In genomic region chr20:62142252-62143117, GRCh38 we compare ENCODE assay signal across 8 cellular contexts. TPM values are rescaled to one million over a fixed set of nuclear protein-coding genes. Genes with fewer than 3 reads are reported as not detected.
DNase-seq lines count a peak whose midpoint lies in the region; ATAC-seq, FAIRE-seq and TF ChIP-seq lines count a peak whose summit lies in the region.

No MANE protein-coding gene starts in this region.

- ATAC-seq in lung (ENCODE audit: insufficient read depth, low FRiP score): peak; percentile 4

- peak overlapping the region; percentile 94 for H3K27ac ChIP-seq in caudate nucleus (ENCODE audit: low read depth, low read length)
- peak overlapping the region; percentile 97 to 98 for H3K27ac ChIP-seq in lung (ENCODE audit: low read depth in 1 of 2, low read length in 1 of 2)
- peak overlapping the region; percentile 99 for H3K27ac ChIP-seq in thymus (ENCODE audit: low read depth)

- WGBS in lung, 2 donors: 1% methylated on average over 80 to 81 of the region's 81 CpGs
- 2% methylated on average over 81 of the region's 81 CpGs for WGBS in thymus

- H3K36me3 ChIP-seq in H7 (replicated peaks; ENCODE audit: control insufficient read depth, insufficient read depth, low read length): peaks cover 33% of the 10 kb centered on the region
- H3K36me3 ChIP-seq in lung (ENCODE audit: control insufficient read depth in 2 of 2, insufficient read depth in 2 of 2, low read length in 2 of 2): peaks cover 25 to 31% of the 10 kb centered on the region in 2 donors
- H3K36me3 ChIP-seq in thymus (ENCODE audit: control insufficient read depth, insufficient read depth): peaks cover 30% of the 10 kb centered on the region

- peak; percentile 79 for DNase-seq in H7
- DNase-seq in NAMALWA (ENCODE audit: low spot score): peak; percentile 34
- peak in 5 of 61 donors; percentile 26 to 66 (median 58) for DNase-seq in caudate nucleus (lab: John Stamatoyannopoulos, UW)
- DNase-seq in lung (ENCODE audit: low spot score): no peak
- DNase-seq in NCI-H82 (lab: John Stamatoyannopoulos, UW): no peak
- DNase-seq in GM19239 (ENCODE audit: insufficient read length, low spot score): no peak

- H3K9me3 ChIP-seq in lung (ENCODE audit: control insufficient read depth in 2 of 2, insufficient read depth in 1 of 2, low read length in 1 of 2) (no peaks in the 10 kb centered on the region), thymus (ENCODE audit: control insufficient read depth) (no peaks in the 10 kb centered on the region)

- peaks cover 4 to 27% of the 10 kb centered on the region in 2 donors for H3K4me1 ChIP-seq in lung (ENCODE audit: control insufficient read depth in 2 of 2, insufficient read depth in 2 of 2, low read length in 2 of 2)
- peaks cover 18% of the 10 kb centered on the region for H3K4me1 ChIP-seq in thymus (ENCODE audit: control insufficient read depth, insufficient read depth, low read length)

- TF ChIP-seq CTCF in GM12875 (IDR thresholded peaks at IDR 0.05; ENCODE audit: borderline replicate concordance, insufficient read depth, low read depth, low read length) (no peak), lung (IDR thresholded peaks at IDR 0.05; ENCODE audit: control extremely low read depth, extremely low read depth) (no peak)

- H3K4me3 ChIP-seq in GM12875 (ENCODE audit: low read depth, low read length): peak overlapping the region; percentile 68
- peak overlapping the region; percentile 86 for H3K4me3 ChIP-seq in H7 (ENCODE audit: insufficient read depth, low read depth, low read length)
- H3K4me3 ChIP-seq in lung: peak overlapping the region; percentile 98
- H3K4me3 ChIP-seq in thymus (ENCODE audit: low read length): peak overlapping the region; percentile 92

- no peak for FAIRE-seq in GM19239 (lab: Jason Lieb, UNC)

- no peaks in the 10 kb centered on the region for H3K27me3 ChIP-seq in H7 (ENCODE audit: control insufficient read depth, insufficient read depth, low read length)
- H3K27me3 ChIP-seq in lung (ENCODE audit: control insufficient read depth, insufficient read depth): no peaks in the 10 kb centered on the region
- H3K27me3 ChIP-seq in thymus (ENCODE audit: control insufficient read depth, insufficient read depth): no peaks in the 10 kb centered on the region

RNA-seq across cellular contexts. Expression of gene PSMA7, which starts 0.7 kb away (rescaled TPM):
- 413 and 501 TPM in 2 replicates for total RNA-seq in H7 (2014; rRNA removed; shearing (Covaris generic))
- total RNA-seq in lung: 100 to 1,000 TPM; 100 to 289 TPM
- polyA plus RNA-seq in lung (100 to 1,000 TPM; 226 to 478 TPM), thymus (264 TPM)

RNA-seq across cellular contexts. Expression of gene SS18L1, which starts 1.1 kb away (rescaled TPM):
- 15.1 and 25.1 TPM in 2 replicates for total RNA-seq in H7 (2014; rRNA removed; shearing (Covaris generic))
- total RNA-seq in lung: 10 to 100 TPM; 15.1 to 24.1 TPM
- 10 to 100 TPM in 1 of 2 donors, 1 to 10 TPM in 1; 7.2 to 14.6 TPM for polyA plus RNA-seq in lung
- polyA plus RNA-seq in thymus: 22.3 TPM

RNA-seq across cellular contexts. Expression of gene LSM14B, which starts 20.2 kb away (rescaled TPM):
- 67.6 and 68.6 TPM in 2 replicates for total RNA-seq in H7 (2014; rRNA removed; shearing (Covaris generic))
- total RNA-seq in lung: 10 to 100 TPM; 31.7 to 41.7 TPM
- polyA plus RNA-seq in lung: 10 to 100 TPM; 16.4 to 24.0 TPM
- 23.1 TPM for polyA plus RNA-seq in thymus

RNA-seq across cellular contexts. Expression of gene MTG2, which starts 40.3 kb away (rescaled TPM):
- 32.7 and 37.8 TPM in 2 replicates for total RNA-seq in H7 (2014; rRNA removed; shearing (Covaris generic))
- total RNA-seq in lung: 10 to 100 TPM; 18.3 to 35.5 TPM
- polyA plus RNA-seq in lung: 10 to 100 TPM; 23.4 to 33.7 TPM
- 47.2 TPM for polyA plus RNA-seq in thymus

Comparison
In these comparisons a context has a peak if more than half of its experiments do, and no peak if none do; other contexts are left out.
1. DNase-seq: peak in H7 (single experiment) and NAMALWA (single experiment); none in lung (single experiment), NCI-H82 (single experiment) and GM19239 (single experiment).
2. Peak in every context shown above with its lines, with median percentiles within 50 percentile points of each other: H3K4me3 ChIP-seq and H3K27ac ChIP-seq.